1 cellular context compared by ENCODE assay signal in genomic region chr20:1827510-1827973, GRCh38.
TF ChIP-seq lines count a peak whose summit lies in the region.

No MANE protein-coding gene starts in this region.

TF ChIP-seq in H1, 55 proteins besides CTCF, POLR2A, EP300 and RAD21:
- TF ChIP-seq HDAC2 (IDR thresholded peaks at IDR 0.05; ENCODE audit: borderline replicate concordance in 1 of 2, low read depth in 2 of 2, low read length in 2 of 2) (no peak), RFX5 (IDR thresholded peaks at IDR 0.05; ENCODE audit: borderline replicate concordance, low read depth, low read length) (no peak), MAX (IDR thresholded peaks at IDR 0.05) (no peak), GTF2F1 (IDR thresholded peaks at IDR 0.05; ENCODE audit: borderline replicate concordance, low read depth, low read length) (no peak), JUN (IDR thresholded peaks at IDR 0.05; ENCODE audit: low read depth, low read length) (no peak), POLR2AphosphoS5 (IDR thresholded peaks at IDR 0.05; ENCODE audit: low read depth, low read length) (no peak), GABPA (IDR thresholded peaks at IDR 0.05; ENCODE audit: borderline replicate concordance, insufficient read depth, low read length) (no peak), JUND (IDR thresholded peaks at IDR 0.05; ENCODE audit: low read length) (no peak), HDAC6 (IDR thresholded peaks at IDR 0.05; ENCODE audit: low read depth, low read length) (no peak)
